Comparison of ENCODE assay signal across 31 cellular contexts in the genomic region with DNA sequence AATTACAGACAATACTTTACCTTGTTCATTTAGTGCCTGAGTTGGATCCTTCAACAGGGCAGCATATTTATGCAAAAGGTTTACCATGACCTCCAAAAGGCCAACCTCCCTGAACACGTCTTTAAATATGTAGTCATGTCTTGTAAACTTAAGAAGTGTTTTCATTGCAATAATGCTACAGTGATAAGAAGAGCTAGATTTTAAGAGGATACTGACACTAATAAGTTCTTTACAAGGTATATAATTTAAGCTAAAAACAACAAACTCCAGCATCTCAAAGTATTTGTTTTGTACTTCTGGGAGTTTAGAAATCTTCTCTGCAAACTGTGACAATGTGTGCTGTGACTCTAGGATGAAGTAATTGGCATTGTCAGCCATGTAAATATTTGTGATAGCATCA.
"Had no signal": no experiment of that assay in that cellular context is flagged by ENCODE, and none has a peak within 500 bp of the region (broad histone marks: within the 10 kb centered on the region; RNA-seq: fewer than 3 reads in every experiment).

No MANE protein-coding gene starts in this region.

- H3K4me1 Mint-ChIP-seq: activated CD4-positive, alpha-beta T cell treated with anti-CD3 and anti-CD28 coated beads, Interleukin-2, amount 10 ng/mL, durations not matched to agents 24 days and 14 days; activated naive CD4-positive, alpha-beta T cell treated with anti-CD3 and anti-CD28 coated beads, Interleukin-2, amount 50 U/mL, for 24 hours; activated naive CD8-positive, alpha-beta T cell treated with anti-CD3 and anti-CD28 coated beads, Interleukin-2, amount 10 ng/mL, durations not matched to agents 7 days and 5 days; T-cell; T-helper 17 cell had no signal

- H3K4me3 ChIP-seq: adrenal gland, body of pancreas, breast epithelium, Peyer's patch, SJSA1 had no signal

- H3K4me3 Mint-ChIP-seq: activated CD4-positive, alpha-beta T cell treated with anti-CD3 and anti-CD28 coated beads, Interleukin-2, amount 10 ng/mL, durations not matched to agents 24 days and 14 days; activated CD8-positive, alpha-beta T cell treated with anti-CD3 and anti-CD28 coated beads for 36 hours; activated naive CD4-positive, alpha-beta T cell treated with anti-CD3 and anti-CD28 coated beads, Interleukin-2, amount 50 U/mL, for 24 hours; activated naive CD8-positive, alpha-beta T cell treated with anti-CD3 and anti-CD28 coated beads, Interleukin-2, amount 10 ng/mL, durations not matched to agents 7 days and 5 days; activated T-cell treated with anti-CD3 and anti-CD28 coated beads, Interleukin-2, amount 50 U/mL, for 24 hours; T-cell; T-helper 17 cell had no signal

- H3K27me3 Mint-ChIP-seq: activated CD4-positive, alpha-beta T cell treated with anti-CD3 and anti-CD28 coated beads, Interleukin-2, amount 10 ng/mL, durations not matched to agents 24 days and 14 days; activated CD8-positive, alpha-beta T cell treated with anti-CD3 and anti-CD28 coated beads for 36 hours; activated naive CD4-positive, alpha-beta T cell treated with anti-CD3 and anti-CD28 coated beads, Interleukin-2, amount 50 U/mL, for 24 hours; activated T-cell treated with anti-CD3 and anti-CD28 coated beads, Interleukin-2, amount 50 U/mL, for 24 hours; T-cell; T-helper 17 cell had no signal

- H3K36me3 ChIP-seq: breast epithelium had no signal

- H3K9me3 Mint-ChIP-seq: activated CD4-positive, alpha-beta T cell treated with anti-CD3 and anti-CD28 coated beads, Interleukin-2, amount 10 ng/mL, durations not matched to agents 24 days and 14 days; activated CD8-positive, alpha-beta T cell treated with anti-CD3 and anti-CD28 coated beads for 36 hours; activated naive CD4-positive, alpha-beta T cell treated with anti-CD3 and anti-CD28 coated beads, Interleukin-2, amount 50 U/mL, for 24 hours; activated naive CD8-positive, alpha-beta T cell treated with anti-CD3 and anti-CD28 coated beads, Interleukin-2, amount 10 ng/mL, durations not matched to agents 7 days and 5 days; activated T-cell treated with anti-CD3 and anti-CD28 coated beads, Interleukin-2, amount 50 U/mL, for 24 hours; activated T-helper 2 cell treated with anti-CD3 and anti-CD28 coated beads, Interferon-gamma antibody, Interleukin-2, Interleukin-4, amounts not matched to agents 10 μg/mL and 5 μg/mL and 100 μg/mL, durations not matched to agents 14 hours and 24 hours and 36 hours; T-cell had no signal

- H3K9me3 ChIP-seq: adrenal gland, body of pancreas, breast epithelium, Peyer's patch, SJSA1 had no signal

- H3K27ac ChIP-seq: adrenal gland, body of pancreas, breast epithelium, Peyer's patch, SJSA1 had no signal

- H3K36me3 Mint-ChIP-seq: activated naive CD4-positive, alpha-beta T cell treated with anti-CD3 and anti-CD28 coated beads, Interleukin-2, amount 50 U/mL, for 24 hours; activated naive CD8-positive, alpha-beta T cell treated with anti-CD3 and anti-CD28 coated beads, Interleukin-2, amount 10 ng/mL, durations not matched to agents 7 days and 5 days; T-cell had no signal

- ATAC-seq: activated CD8-positive, alpha-beta T cell treated with anti-CD3 and anti-CD28 coated beads for 36 hours; body of pancreas; PC-3; SK-N-SH treated with all-trans-retinoic acid at 6 μM for 48 hours; T-cell; T-helper 17 cell had no signal

- H3K27ac Mint-ChIP-seq: activated CD4-positive, alpha-beta T cell treated with anti-CD3 and anti-CD28 coated beads, Interleukin-2, amount 10 ng/mL, durations not matched to agents 24 days and 14 days; activated CD8-positive, alpha-beta T cell treated with anti-CD3 and anti-CD28 coated beads for 36 hours; activated naive CD4-positive, alpha-beta T cell treated with anti-CD3 and anti-CD28 coated beads, Interleukin-2, amount 50 U/mL, for 24 hours; activated naive CD8-positive, alpha-beta T cell treated with anti-CD3 and anti-CD28 coated beads, Interleukin-2, amount 10 ng/mL, durations not matched to agents 7 days and 5 days; activated T-cell treated with anti-CD3 and anti-CD28 coated beads, Interleukin-2, amount 50 U/mL, for 24 hours; activated T-helper 2 cell treated with anti-CD3 and anti-CD28 coated beads, Interferon-gamma antibody, Interleukin-2, Interleukin-4, amounts not matched to agents 10 μg/mL and 5 μg/mL and 100 μg/mL, durations not matched to agents 14 hours and 24 hours and 36 hours; T-cell; T-helper 17 cell had no signal

- DNase-seq: activated CD4-positive, alpha-beta T cell treated with anti-CD3 and anti-CD28 coated beads, Interleukin-2, amount 10 ng/mL, durations not matched to agents 24 days and 14 days; activated CD4-positive, alpha-beta T cell treated with anti-CD3 and anti-CD28 coated beads, Interleukin-2, amount 50 U/mL, for 4 hours; activated CD8-positive, alpha-beta T cell treated with anti-CD3 and anti-CD28 coated beads for 36 hours; activated gamma-delta T cell; activated naive CD4-positive, alpha-beta T cell treated with Interleukin-2 at 50 U/mL for 16 hours; activated naive CD8-positive, alpha-beta T cell treated with anti-CD3 and anti-CD28 coated beads, Interleukin-2, amount 10 ng/mL, durations not matched to agents 7 days and 5 days; activated T-cell treated with anti-CD3 and anti-CD28 coated beads, Interleukin-2, amount 50 U/mL, for 24 hours; adrenal gland; body of pancreas; NCI-H1048; NCI-H1105 treated with DMSO at 0.1 percent for 48 hours; NCI-H1436; NCI-H1694; NCI-H1930; NCI-H2081 treated with DMSO at 0.1 percent for 48 hours; NCI-H226; NCI-H524 treated with DMSO at 0.1 percent for 48 hours; NCI-H748 treated with DMSO at 0.1 percent for 48 hours; NK-92 treated with Interleukin-12 subunit alpha and Interleukin-12 subunit beta, amount 100 ng/mL, for 24 hours; PC-3; Peyer's patch; RPMI8226; SHP77 treated with DMSO at 0.1 percent for 48 hours; T-cell; T-helper 17 cell; T-helper 9 cell had no signal

- H3K4me1 ChIP-seq: adrenal gland, body of pancreas, breast epithelium, Peyer's patch, SJSA1 had no signal

- H3K27me3 ChIP-seq: adrenal gland, body of pancreas, breast epithelium, Peyer's patch, SJSA1 had no signal
